2 cellular contexts compared by ENCODE assay signal in genomic region chr12:130223767-130224244, GRCh38.
A peak's percentile ranks its signal among the peaks of the same experiment; 100 is the strongest.
TF ChIP-seq lines count a peak whose summit lies in the region.

No MANE protein-coding gene starts in this region.

TF ChIP-seq in HepG2, 621 proteins besides CTCF, POLR2A, EP300 and RAD21:
- TF ChIP-seq SKI (IDR thresholded peaks at IDR 0.05; ENCODE audit: partially characterized antibody) (no peak), THAP8 (CRISPR knock-in tag; IDR thresholded peaks at IDR 0.05; ENCODE audit: borderline replicate concordance) (no peak), NR0B2 (CRISPR knock-in tag; IDR thresholded peaks at IDR 0.05) (no peak), IKZF1 (IDR thresholded peaks at IDR 0.05) (peak; percentile 89; the same call in 1 of the 2 replicates), FOXC1 (CRISPR knock-in tag; IDR thresholded peaks at IDR 0.05; ENCODE audit: borderline replicate concordance) (no peak), ZNF136 (CRISPR knock-in tag; IDR thresholded peaks at IDR 0.05; ENCODE audit: low read depth) (no peak), ZNF256 (CRISPR knock-in tag; conservative IDR thresholded peaks at IDR 0.05) (no peak), ZNF670 (CRISPR knock-in tag; IDR thresholded peaks at IDR 0.05; ENCODE audit: borderline replicate concordance) (no peak), PHB2 (IDR thresholded peaks at IDR 0.05; ENCODE audit: partially characterized antibody) (peak; percentile 12), AKAP8 (CRISPR knock-in tag; IDR thresholded peaks at IDR 0.05) (no peak), EEA1 (CRISPR knock-in tag; IDR thresholded peaks at IDR 0.05; ENCODE audit: borderline replicate concordance) (no peak), LCORL (IDR thresholded peaks at IDR 0.05) (peak; percentile 17; the same call in 1 of the 2 replicates), LCORL (CRISPR knock-in tag; IDR thresholded peaks at IDR 0.05) (no peak), ZNF891 (CRISPR knock-in tag; IDR thresholded peaks at IDR 0.05) (no peak), ZNF441 (CRISPR knock-in tag; IDR thresholded peaks at IDR 0.05; ENCODE audit: borderline replicate concordance) (no peak), ZNF766 (CRISPR knock-in tag; IDR thresholded peaks at IDR 0.05; ENCODE audit: borderline replicate concordance) (no peak), FOXP1 (IDR thresholded peaks at IDR 0.05) (0 out of 2 replicates have a peak, but pooled peaks have one; percentile 4), FOXP1 (CRISPR knock-in tag; IDR thresholded peaks at IDR 0.05) (no peak), ZFX (CRISPR knock-in tag; IDR thresholded peaks at IDR 0.05; ENCODE audit: low read depth) (no peak), ZFP1 (CRISPR knock-in tag; IDR thresholded peaks at IDR 0.05) (no peak), U2AF1 (optimal IDR thresholded peaks at IDR 0.05; ENCODE audit: low read depth, low read length) (no peak), DNMT1 (CRISPR knock-in tag; IDR thresholded peaks at IDR 0.05) (no peak), ZNF749 (CRISPR knock-in tag; IDR thresholded peaks at IDR 0.05; ENCODE audit: borderline replicate concordance) (no peak)

TF ChIP-seq in H1, 55 proteins besides CTCF, POLR2A, EP300 and RAD21:
- TF ChIP-seq CHD1 (IDR thresholded peaks at IDR 0.05; ENCODE audit: low read depth, low read length): no peak
- TF ChIP-seq TCF12 (IDR thresholded peaks at IDR 0.05; ENCODE audit: low read depth, low read length): no peak
- no peak for TF ChIP-seq PHF8 (conservative IDR thresholded peaks at IDR 0.05; ENCODE audit: low read depth, low read length)
- no peak for TF ChIP-seq EZH2 (IDR thresholded peaks at IDR 0.05; ENCODE audit: low read depth, low read length, severe bottlenecking)
- no peak for TF ChIP-seq BCL11A (IDR thresholded peaks at IDR 0.05; ENCODE audit: low read depth in 2 of 2, low read length in 2 of 2)
- no peak for TF ChIP-seq YY1 (IDR thresholded peaks at IDR 0.05; ENCODE audit: low read depth, low read length)
- TF ChIP-seq SUZ12 (IDR thresholded peaks at IDR 0.05; ENCODE audit: low read length): no peak
- no peak for TF ChIP-seq RXRA (IDR thresholded peaks at IDR 0.05; ENCODE audit: insufficient read depth, low read depth, low read length)
- no peak for TF ChIP-seq BRCA1 (IDR thresholded peaks at IDR 0.05; ENCODE audit: low read depth, low read length)
- TF ChIP-seq SIRT6 (IDR thresholded peaks at IDR 0.05; ENCODE audit: low read length): no peak
- no peak for TF ChIP-seq KDM5A (IDR thresholded peaks at IDR 0.05; ENCODE audit: low read length)
- TF ChIP-seq BACH1 (IDR thresholded peaks at IDR 0.05; ENCODE audit: low read length): no peak
- no peak for TF ChIP-seq JUN (IDR thresholded peaks at IDR 0.05; ENCODE audit: low read depth, low read length)
TF ChIP-seq in H1: peak in this region for 0.
